ENCODE assay signal across 9 cellular contexts in genomic region chr2:14633451-14634211, GRCh38. TPM values are rescaled to one million over a fixed set of nuclear protein-coding genes. Genes with fewer than 3 reads are reported as not detected.
DNase-seq lines count a peak whose midpoint lies in the region; TF ChIP-seq lines count a peak whose summit lies in the region.
"Had no signal": no experiment of that assay in that cellular context is flagged by ENCODE, and none has a peak within 500 bp of the region (broad histone marks: within the 10 kb centered on the region; RNA-seq: fewer than 3 reads in every experiment).

No MANE protein-coding gene starts in this region.

- no peaks in the 10 kb centered on the region for H3K9me3 Mint-ChIP-seq in osteocyte (ENCODE audit: unreplicated experiment)

- no peaks in the 10 kb centered on the region for H3K36me3 Mint-ChIP-seq in osteocyte (ENCODE audit: unreplicated experiment)

- H3K27me3 ChIP-seq in transverse colon: peaks cover 6% of the 10 kb centered on the region

- H3K27ac ChIP-seq in coronary artery: no peak overlapping the region
- peak overlapping the region; percentile 82 to 90 (median 88) for H3K27ac ChIP-seq in transverse colon
- H3K27ac ChIP-seq: neutrophil had no signal

- no peak for TF ChIP-seq EP300 in transverse colon (IDR thresholded peaks at IDR 0.05; ENCODE audit: low read depth)

- no peak for TF ChIP-seq CTCF in coronary artery (IDR thresholded peaks at IDR 0.05)
- no peak for TF ChIP-seq CTCF in transverse colon (IDR thresholded peaks at IDR 0.05)
- no peak for TF ChIP-seq CTCF in osteocyte (IDR thresholded peaks at IDR 0.05)

- DNase-seq in activated CD8-positive, alpha-beta memory T cell treated with anti-CD3 and anti-CD28 coated beads, Interleukin-2, amount 50 U/mL, for 48 hours: peak; percentile 48
- DNase-seq in activated CD8-positive, alpha-beta memory T cell treated with anti-CD3 and anti-CD28 coated beads, Interleukin-2, amount 50 U/mL, for 4 hours: no peak
- DNase-seq in coronary artery (ENCODE audit: low spot score): peak; percentile 72
- DNase-seq in lung microvascular endothelial cell (ENCODE audit: low read depth in 2 of 2): peak; percentile 0 to 7
- DNase-seq in transverse colon: peak; percentile 18
- DNase-seq in SIG-M5 treated with dmso at 0.1 percent for 504 hours (lab: John Stamatoyannopoulos, UW; ENCODE audit: unreplicated experiment): no peak
- DNase-seq in ureter (ENCODE audit: low spot score): no peak
- DNase-seq in osteocyte (ENCODE audit: extremely low spot score, unreplicated experiment): no peak

- no peaks in the 10 kb centered on the region for H3K36me3 ChIP-seq in transverse colon
- H3K36me3 ChIP-seq: neutrophil had no signal

- H3K27ac Mint-ChIP-seq in osteocyte (ENCODE audit: unreplicated experiment): no peak overlapping the region

- peaks cover 0 to 43% (median 13%) of the 10 kb centered on the region in 4 donors for H3K4me1 ChIP-seq in transverse colon

- no peak overlapping the region for H3K4me3 Mint-ChIP-seq in osteocyte (ENCODE audit: unreplicated experiment)

- in situ Hi-C loops in transverse colon (cut with MboI; ENCODE audit: low pct_ligation_motif_present in 1 of 4, low pct_unique_long_range_greater_than_20kb in 1 of 4, low sequenced_read_pairs in 3 of 4): no loop called here

- peaks cover 18% of the 10 kb centered on the region for H3K4me1 Mint-ChIP-seq in osteocyte (ENCODE audit: unreplicated experiment)

- H3K27me3 Mint-ChIP-seq in osteocyte (ENCODE audit: unreplicated experiment): peaks cover 79% of the 10 kb centered on the region

- 7% methylated on average over 42 of the region's 43 CpGs; no CpG with 5 or more reads in 1 of the 2 donors for WGBS in transverse colon (ENCODE audit: low coverage in 1 of 2), 2 donors

- intact Hi-C loops in transverse colon (cut with DNase I; ENCODE audit: low total_unique reads): no loop called here

- H3K9me3 ChIP-seq in transverse colon: no peaks in the 10 kb centered on the region
- H3K9me3 ChIP-seq: neutrophil had no signal

- H3K4me3 ChIP-seq in coronary artery (peak overlapping the region; percentile 74), transverse colon (peak overlapping the region; percentile 44 to 67 (median 56))

- no peak for TF ChIP-seq POLR2A in transverse colon (IDR thresholded peaks at IDR 0.05)

RNA-seq across cellular contexts. Expression of gene LRATD1, which starts 1.1 kb away (rescaled TPM):
- total RNA-seq in lung microvascular endothelial cell: 2.0 and 9.4 TPM in 2 replicates
- total RNA-seq in transverse colon: 100 to 1,000 TPM in 3 of 4 donors, 10 to 100 TPM in 1; 87.6 to 151 (median 118) TPM
- 27.5 TPM for total RNA-seq in ureter
- not detected in 2 replicates for total RNA-seq in osteocyte

Comparison
In these comparisons a context has a peak if more than half of its experiments do, and no peak if none do; other contexts are left out.
1. DNase-seq: peak in activated CD8-positive, alpha-beta memory T cell treated with anti-CD3 and anti-CD28 coated beads, Interleukin-2, amount 50 U/mL, for 48 hours (single experiment), coronary artery (single experiment), lung microvascular endothelial cell (2 of 2) and transverse colon (single experiment); none in activated CD8-positive, alpha-beta memory T cell treated with anti-CD3 and anti-CD28 coated beads, Interleukin-2, amount 50 U/mL, for 4 hours (single experiment), SIG-M5 treated with dmso at 0.1 percent for 504 hours (single experiment), ureter (single experiment) and osteocyte (single experiment).
2. H3K27ac ChIP-seq: peak in transverse colon (4 of 4); none in coronary artery (0 of 2).